In the genomic region with DNA sequence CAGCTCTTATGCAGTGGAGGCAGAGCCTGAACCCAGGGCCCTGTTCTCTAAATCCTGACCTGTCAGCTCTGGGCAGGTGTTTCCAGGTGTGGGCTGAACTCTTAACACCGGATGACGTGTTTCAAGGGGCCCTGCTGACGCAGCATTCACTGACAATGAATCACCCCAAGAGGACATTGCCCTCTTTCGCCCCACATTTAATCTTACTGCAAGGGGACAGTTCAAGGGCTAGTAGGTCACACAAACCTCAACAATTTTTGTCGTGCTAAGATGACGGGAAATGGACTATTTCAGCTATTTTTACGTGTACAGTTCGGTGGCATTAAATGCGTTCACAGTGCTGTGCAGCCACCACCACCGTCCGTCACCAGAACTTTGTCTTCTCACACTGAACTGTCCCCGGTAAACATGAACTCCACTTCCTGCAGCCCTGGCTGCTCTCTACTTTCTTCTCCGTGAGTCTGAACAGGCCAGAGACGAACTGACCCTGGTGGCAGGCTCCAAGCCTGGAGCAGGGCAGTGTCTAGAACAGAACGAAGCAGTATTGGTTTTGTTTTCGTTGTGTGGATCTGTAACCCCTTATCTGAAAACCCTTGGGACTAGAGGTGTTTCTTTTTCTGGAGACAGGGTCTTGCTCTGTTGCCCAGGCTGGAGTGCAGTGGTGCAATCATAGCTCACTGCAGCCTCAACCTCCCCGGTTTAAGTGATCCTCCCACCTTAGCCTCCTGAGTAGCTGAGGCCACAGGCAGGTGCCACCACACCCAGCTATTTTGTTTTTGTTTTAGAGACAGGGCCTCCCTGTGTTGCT, we compare ENCODE assay signal across 22 cellular contexts.
DNase-seq lines count a peak whose midpoint lies in the region; ATAC-seq, FAIRE-seq and TF ChIP-seq lines count a peak whose summit lies in the region.
"Had no signal": no experiment of that assay in that cellular context is flagged by ENCODE, and none has a peak within 500 bp of the region (broad histone marks: within the 10 kb centered on the region; RNA-seq: fewer than 3 reads in every experiment).

No MANE protein-coding gene starts in this region.

- WGBS in H9 (ENCODE audit: extremely low coverage, insufficient read length, low lambda C conversion rate), result no CpG with 5 or more reads among the region's 17 CpGs
- 19 to 57% (median 27%) methylated on average over 17 of the region's 17 CpGs for WGBS in small intestine, 3 donors

- H3K79me1 ChIP-seq in H9 (ENCODE audit: insufficient read depth, low read depth, low read length, poor library complexity, severe bottlenecking), result no peaks in the 10 kb centered on the region

- H2BK5ac ChIP-seq in H9 (ENCODE audit: insufficient read length, low read length), result no peak overlapping the region

- H3K4me1 Mint-ChIP-seq in H9 (peaks cover 13 to 28% of the 10 kb centered on the region in 2 experiments), glutamatergic neuron (ENCODE audit: low read depth, unreplicated experiment) (peaks cover 27% of the 10 kb centered on the region), immature natural killer cell (no peaks in the 10 kb centered on the region)
- H3K4me1 Mint-ChIP-seq: T-cell had no signal

- no peak overlapping the region for H2BK12ac ChIP-seq in H9 (ENCODE audit: insufficient read length, low read depth, low read length)

- no peaks in the 10 kb centered on the region for H3K27me3 ChIP-seq in H9 (ENCODE audit: insufficient read depth, low read length)
- no peaks in the 10 kb centered on the region for H3K27me3 ChIP-seq in RWPE2 (ENCODE audit: insufficient read depth, poor library complexity, severe bottlenecking)
- H3K27me3 ChIP-seq in small intestine (ENCODE audit: control insufficient read depth in 2 of 2, insufficient read depth in 2 of 2, low read length in 2 of 2), result no peaks in the 10 kb centered on the region
- H3K27me3 ChIP-seq: ascending aorta had no signal

- H3K36me3 ChIP-seq in RWPE2 (ENCODE audit: low read depth), result no peaks in the 10 kb centered on the region
- no peaks in the 10 kb centered on the region for H3K36me3 ChIP-seq in small intestine (ENCODE audit: control insufficient read depth in 2 of 2, insufficient read depth in 2 of 2, low read length in 2 of 2)
- H3K36me3 ChIP-seq: ascending aorta, esophagus squamous epithelium, prostate gland, WERI-Rb-1 had no signal

- H3K79me2 ChIP-seq in H9 (ENCODE audit: insufficient read depth, low read length), result no peaks in the 10 kb centered on the region

- H3K4me3 ChIP-seq in RWPE2 (ENCODE audit: severe bottlenecking) (no peak overlapping the region), small intestine (ENCODE audit: low read depth in 1 of 2, low read length in 2 of 2) (no peak overlapping the region)
- H3K4me3 ChIP-seq: ascending aorta, esophagus squamous epithelium, prostate gland had no signal

- no peak overlapping the region for H4K8ac ChIP-seq in H9 (replicated peaks; ENCODE audit: insufficient read length, low read depth, low read length)

- no peaks in the 10 kb centered on the region for H3K9me3 ChIP-seq in H9 (ENCODE audit: control insufficient read depth, low read depth, low read length)
- H3K9me3 ChIP-seq in RWPE2 (ENCODE audit: severe bottlenecking), result no peaks in the 10 kb centered on the region
- no peaks in the 10 kb centered on the region for H3K9me3 ChIP-seq in small intestine (ENCODE audit: control insufficient read depth, low read depth)
- H3K9me3 ChIP-seq: ascending aorta, esophagus squamous epithelium, prostate gland had no signal

- peak; percentile 76 for ATAC-seq in RWPE2 (ENCODE audit: low read depth)
- ATAC-seq: left colon, Panc1, T-cell had no signal

- no peak for FAIRE-seq in small intestine (lab: Jason Lieb, UNC)

- H3K4me2 ChIP-seq in H9 (ENCODE audit: insufficient read depth, insufficient read length, low read length), result no peak overlapping the region

- no peak overlapping the region for H3T11ph ChIP-seq in H9 (ENCODE audit: low read length)

- no peak overlapping the region for H3K18ac ChIP-seq in H9 (ENCODE audit: insufficient read length, low read depth, low read length)

- H3K9me3 Mint-ChIP-seq in H9 (peaks cover 7 to 9% of the 10 kb centered on the region in 2 experiments; a peak in 3 of 5 replicates), glutamatergic neuron (ENCODE audit: unreplicated experiment) (peaks cover 6% of the 10 kb centered on the region), immature natural killer cell (no peaks in the 10 kb centered on the region)
- H3K9me3 Mint-ChIP-seq: activated T-helper 2 cell treated with anti-CD3 and anti-CD28 coated beads, Interferon-gamma antibody, Interleukin-2, Interleukin-4, amounts not matched to agents 10 μg/mL and 5 μg/mL and 100 μg/mL, durations not matched to agents 14 hours and 24 hours and 36 hours; dendritic cell treated with granulocyte-macrophage colony-stimulating factor and Interleukin-4, amounts not matched to agents 40 ng/mL and 50 ng/mL, for 4 days; T-cell had no signal

- no peaks in the 10 kb centered on the region for H4K20me1 ChIP-seq in H9 (ENCODE audit: control insufficient read depth, insufficient read depth, insufficient read length)

- TF ChIP-seq CTCF in H9 (conservative IDR thresholded peaks at IDR 0.05), result no peak
- no peak for TF ChIP-seq CTCF in RWPE2 (IDR thresholded peaks at IDR 0.05; ENCODE audit: poor library complexity, severe bottlenecking)
- no peak for TF ChIP-seq CTCF in glutamatergic neuron (IDR thresholded peaks at IDR 0.05; ENCODE audit: partially characterized antibody, unreplicated experiment)

- H3K4me1 ChIP-seq in H9 (ENCODE audit: insufficient read depth, low read length) (no peaks in the 10 kb centered on the region), RWPE2 (ENCODE audit: insufficient read depth, poor library complexity, severe bottlenecking) (peaks cover 34% of the 10 kb centered on the region), small intestine (ENCODE audit: control insufficient read depth in 2 of 2, insufficient read depth in 1 of 2, low read depth in 1 of 2, low read length in 1 of 2) (peaks cover 0 to 3% of the 10 kb centered on the region in 2 donors)
- H3K4me1 ChIP-seq: prostate gland had no signal

- H3K27me3 Mint-ChIP-seq in H9 (ENCODE audit: low read depth) (no peaks in the 10 kb centered on the region), glutamatergic neuron (ENCODE audit: unreplicated experiment) (peaks cover 10% of the 10 kb centered on the region), immature natural killer cell (ENCODE audit: low read depth in 3 of 3) (peaks cover 0 to 5% (median 1%) of the 10 kb centered on the region in 3 donors)

- no peak overlapping the region for H3K27ac ChIP-seq in H9 (ENCODE audit: insufficient read length, low read depth, low read length)
- H3K27ac ChIP-seq in RWPE2 (ENCODE audit: poor library complexity, severe bottlenecking), result peak overlapping the region; percentile 7
- H3K27ac ChIP-seq in small intestine (ENCODE audit: low read depth in 1 of 2, low read length in 1 of 2), result peak overlapping the region; percentile 71 to 79
- H3K27ac ChIP-seq: C4-2B, esophagus squamous epithelium, prostate gland, WERI-Rb-1 had no signal

- H3K4me3 Mint-ChIP-seq in H9 (no peak overlapping the region), glutamatergic neuron (ENCODE audit: unreplicated experiment) (no peak overlapping the region), immature natural killer cell (no peak overlapping the region)
- H3K4me3 Mint-ChIP-seq: dendritic cell treated with granulocyte-macrophage colony-stimulating factor and Interleukin-4, amounts not matched to agents 40 ng/mL and 50 ng/mL, for 4 days; T-cell had no signal

- peak overlapping the region in 1 of 3 experiments; percentile 59; a peak in 2 of 7 replicates for H3K27ac Mint-ChIP-seq in H9
- peak overlapping the region; percentile 44 for H3K27ac Mint-ChIP-seq in glutamatergic neuron (ENCODE audit: unreplicated experiment)
- H3K27ac Mint-ChIP-seq in immature natural killer cell, result no peak overlapping the region
- H3K27ac Mint-ChIP-seq: activated T-helper 2 cell treated with anti-CD3 and anti-CD28 coated beads, Interferon-gamma antibody, Interleukin-2, Interleukin-4, amounts not matched to agents 10 μg/mL and 5 μg/mL and 100 μg/mL, durations not matched to agents 14 hours and 24 hours and 36 hours; dendritic cell treated with granulocyte-macrophage colony-stimulating factor and Interleukin-4, amounts not matched to agents 40 ng/mL and 50 ng/mL, for 4 days; T-cell had no signal

- H2BK20ac ChIP-seq in H9 (ENCODE audit: low read depth, low read length, poor library complexity, severe bottlenecking), result no peak overlapping the region

- DNase-seq in H9 (no peak), RWPE2 (ENCODE audit: low spot score) (no peak), glutamatergic neuron (no peak), small intestine (peak; percentile 95), amygdala (lab: John Stamatoyannopoulos, UW) (no peak), immature natural killer cell (no peak), anterior cingulate cortex (lab: John Stamatoyannopoulos, UW) (no peak)
- DNase-seq: activated CD8-positive, alpha-beta memory T cell treated with anti-CD3 and anti-CD28 coated beads for 24 hours; DMS79; esophagus squamous epithelium; hypothalamus; left colon; NCI-H2081; NCI-H526; T-cell; WERI-Rb-1 had no signal

- H3K14ac ChIP-seq in H9 (ENCODE audit: insufficient read depth, low read length), result peak overlapping the region; percentile 10; the same call in 1 of the 2 replicates

- no peak overlapping the region for H3K56ac ChIP-seq in H9 (ENCODE audit: insufficient read length, low read depth, low read length)

- H3K9ac ChIP-seq in H9 (ENCODE audit: extremely low read depth, insufficient read length, low read length), result no peak overlapping the region

- no peak overlapping the region for H2BK120ac ChIP-seq in H9 (ENCODE audit: low read depth, low read length, poor library complexity, severe bottlenecking)

- no peak overlapping the region for H4K91ac ChIP-seq in H9 (ENCODE audit: insufficient read length, low read depth, low read length)

- no peak overlapping the region for H3K4ac ChIP-seq in H9 (ENCODE audit: low read depth, low read length)

- no peaks in the 10 kb centered on the region for H3K23me2 ChIP-seq in H9 (ENCODE audit: insufficient read length, low read depth, low read length, poor library complexity, severe bottlenecking)

- no peak overlapping the region for H2BK15ac ChIP-seq in H9 (ENCODE audit: low read depth, low read length)

- no peak overlapping the region for H3K23ac ChIP-seq in H9 (ENCODE audit: insufficient read length, low read depth, low read length)

- no peak overlapping the region for H2AK5ac ChIP-seq in H9 (ENCODE audit: insufficient read length, low read length)

- H2AFZ ChIP-seq in H9 (ENCODE audit: low read length), result no peak overlapping the region

- no peak overlapping the region for H4K5ac ChIP-seq in H9 (ENCODE audit: insufficient read length, low read depth, low read length)

- H3K36me3 Mint-ChIP-seq in H9 (ENCODE audit: insufficient read depth in 1 of 3, low read depth in 3 of 3), result peaks cover 0 to 12% (median 8%) of the 10 kb centered on the region in 3 experiments; a peak in 3 of 7 replicates
- no peaks in the 10 kb centered on the region for H3K36me3 Mint-ChIP-seq in glutamatergic neuron (ENCODE audit: unreplicated experiment)
- no peaks in the 10 kb centered on the region for H3K36me3 Mint-ChIP-seq in immature natural killer cell
- H3K36me3 Mint-ChIP-seq: T-cell had no signal
